1 cellular context compared by ENCODE assay signal in genomic region chr1:197995408-197996258, GRCh38.
A peak's percentile ranks its signal among the peaks of the same experiment; 100 is the strongest.
TF ChIP-seq lines count a peak whose summit lies in the region.

No MANE protein-coding gene starts in this region.

TF ChIP-seq in K562, 482 proteins besides CTCF, POLR2A, EP300 and RAD21 (continued from another document):
- TF ChIP-seq BRCA1 (IDR thresholded peaks at IDR 0.05): no peak
- TF ChIP-seq BRCA1 (CRISPR knock-in tag; IDR thresholded peaks at IDR 0.05): no peak
- TF ChIP-seq FOS (IDR thresholded peaks at IDR 0.05; ENCODE audit: extremely low read depth, insufficient read length): no peak
- TF ChIP-seq ZNF431 (CRISPR knock-in tag; IDR thresholded peaks at IDR 0.05): no peak
- TF ChIP-seq, protein P1, sequence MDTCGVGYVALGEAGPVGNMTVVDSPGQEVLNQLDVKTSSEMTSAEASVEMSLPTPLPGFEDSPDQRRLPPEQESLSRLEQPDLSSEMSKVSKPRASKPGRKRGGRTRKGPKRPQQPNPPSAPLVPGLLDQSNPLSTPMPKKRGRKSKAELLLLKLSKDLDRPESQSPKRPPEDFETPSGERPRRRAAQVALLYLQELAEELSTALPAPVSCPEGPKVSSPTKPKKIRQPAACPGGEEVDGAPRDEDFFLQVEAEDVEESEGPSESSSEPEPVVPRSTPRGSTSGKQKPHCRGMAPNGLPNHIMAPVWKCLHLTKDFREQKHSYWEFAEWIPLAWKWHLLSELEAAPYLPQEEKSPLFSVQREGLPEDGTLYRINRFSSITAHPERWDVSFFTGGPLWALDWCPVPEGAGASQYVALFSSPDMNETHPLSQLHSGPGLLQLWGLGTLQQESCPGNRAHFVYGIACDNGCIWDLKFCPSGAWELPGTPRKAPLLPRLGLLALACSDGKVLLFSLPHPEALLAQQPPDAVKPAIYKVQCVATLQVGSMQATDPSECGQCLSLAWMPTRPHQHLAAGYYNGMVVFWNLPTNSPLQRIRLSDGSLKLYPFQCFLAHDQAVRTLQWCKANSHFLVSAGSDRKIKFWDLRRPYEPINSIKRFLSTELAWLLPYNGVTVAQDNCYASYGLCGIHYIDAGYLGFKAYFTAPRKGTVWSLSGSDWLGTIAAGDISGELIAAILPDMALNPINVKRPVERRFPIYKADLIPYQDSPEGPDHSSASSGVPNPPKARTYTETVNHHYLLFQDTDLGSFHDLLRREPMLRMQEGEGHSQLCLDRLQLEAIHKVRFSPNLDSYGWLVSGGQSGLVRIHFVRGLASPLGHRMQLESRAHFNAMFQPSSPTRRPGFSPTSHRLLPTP (IDR thresholded peaks at IDR 0.05; ENCODE audit: borderline replicate concordance, extremely low read depth, insufficient read length): no peak
- TF ChIP-seq CC2D1A (IDR thresholded peaks at IDR 0.05): peak; percentile 39; the same call in 1 of the 2 replicates
- TF ChIP-seq, protein P2, sequence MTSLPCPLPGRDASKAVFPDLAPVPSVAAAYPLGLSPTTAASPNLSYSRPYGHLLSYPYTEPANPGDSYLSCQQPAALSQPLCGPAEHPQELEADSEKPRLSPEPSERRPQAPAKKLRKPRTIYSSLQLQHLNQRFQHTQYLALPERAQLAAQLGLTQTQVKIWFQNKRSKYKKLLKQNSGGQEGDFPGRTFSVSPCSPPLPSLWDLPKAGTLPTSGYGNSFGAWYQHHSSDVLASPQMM (CRISPR knock-in tag; IDR thresholded peaks at IDR 0.05): no peak
- no peak for TF ChIP-seq PTRF (tag; IDR thresholded peaks at IDR 0.05)
- TF ChIP-seq MTA1 (IDR thresholded peaks at IDR 0.05; ENCODE audit: borderline replicate concordance): no peak
- no peak for TF ChIP-seq MCM3 (IDR thresholded peaks at IDR 0.05)
- no peak for TF ChIP-seq E2F5 (CRISPR knock-in tag; IDR thresholded peaks at IDR 0.05)
- peak; percentile 30 for TF ChIP-seq MXD1 (CRISPR knock-in tag; IDR thresholded peaks at IDR 0.05; ENCODE audit: borderline replicate concordance, poor library complexity, severe bottlenecking)
- no peak for TF ChIP-seq ZNF444 (CRISPR knock-in tag; IDR thresholded peaks at IDR 0.05)
- no peak for TF ChIP-seq NCOR1 (IDR thresholded peaks at IDR 0.05)
- no peak for TF ChIP-seq NCOA6 (IDR thresholded peaks at IDR 0.05)
- no peak for TF ChIP-seq ZC3H4 (CRISPR knock-in tag; IDR thresholded peaks at IDR 0.05; ENCODE audit: borderline replicate concordance)
- no peak for TF ChIP-seq ZNF57 (CRISPR knock-in tag; IDR thresholded peaks at IDR 0.05)
- peak; percentile 93 for TF ChIP-seq EP400 (IDR thresholded peaks at IDR 0.05)
- TF ChIP-seq DDX20 (tag; IDR thresholded peaks at IDR 0.05; ENCODE audit: low read depth): no peak
- TF ChIP-seq ZKSCAN3 (CRISPR knock-in tag; IDR thresholded peaks at IDR 0.05): no peak
- TF ChIP-seq, protein P3, sequence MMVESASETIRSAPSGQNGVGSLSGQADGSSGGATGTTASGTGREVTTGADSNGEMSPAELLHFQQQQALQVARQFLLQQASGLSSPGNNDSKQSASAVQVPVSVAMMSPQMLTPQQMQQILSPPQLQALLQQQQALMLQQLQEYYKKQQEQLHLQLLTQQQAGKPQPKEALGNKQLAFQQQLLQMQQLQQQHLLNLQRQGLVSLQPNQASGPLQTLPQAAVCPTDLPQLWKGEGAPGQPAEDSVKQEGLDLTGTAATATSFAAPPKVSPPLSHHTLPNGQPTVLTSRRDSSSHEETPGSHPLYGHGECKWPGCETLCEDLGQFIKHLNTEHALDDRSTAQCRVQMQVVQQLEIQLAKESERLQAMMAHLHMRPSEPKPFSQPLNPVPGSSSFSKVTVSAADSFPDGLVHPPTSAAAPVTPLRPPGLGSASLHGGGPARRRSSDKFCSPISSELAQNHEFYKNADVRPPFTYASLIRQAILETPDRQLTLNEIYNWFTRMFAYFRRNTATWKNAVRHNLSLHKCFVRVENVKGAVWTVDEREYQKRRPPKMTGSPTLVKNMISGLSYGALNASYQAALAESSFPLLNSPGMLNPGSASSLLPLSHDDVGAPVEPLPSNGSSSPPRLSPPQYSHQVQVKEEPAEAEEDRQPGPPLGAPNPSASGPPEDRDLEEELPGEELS (CRISPR knock-in tag; IDR thresholded peaks at IDR 0.05; ENCODE audit: borderline replicate concordance): no peak
- TF ChIP-seq GMEB1 (CRISPR knock-in tag; IDR thresholded peaks at IDR 0.05): no peak
- TF ChIP-seq, protein P4, sequence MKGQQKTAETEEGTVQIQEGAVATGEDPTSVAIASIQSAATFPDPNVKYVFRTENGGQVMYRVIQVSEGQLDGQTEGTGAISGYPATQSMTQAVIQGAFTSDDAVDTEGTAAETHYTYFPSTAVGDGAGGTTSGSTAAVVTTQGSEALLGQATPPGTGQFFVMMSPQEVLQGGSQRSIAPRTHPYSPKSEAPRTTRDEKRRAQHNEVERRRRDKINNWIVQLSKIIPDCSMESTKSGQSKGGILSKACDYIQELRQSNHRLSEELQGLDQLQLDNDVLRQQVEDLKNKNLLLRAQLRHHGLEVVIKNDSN (CRISPR knock-in tag; IDR thresholded peaks at IDR 0.05): no peak
- TF ChIP-seq ZNF175 (CRISPR knock-in tag; IDR thresholded peaks at IDR 0.05; ENCODE audit: low read depth): no peak
- no peak for TF ChIP-seq CGGBP1 (CRISPR knock-in tag; IDR thresholded peaks at IDR 0.05)
- TF ChIP-seq CHD2 (IDR thresholded peaks at IDR 0.05; ENCODE audit: low read depth, low read length): peak; percentile 94
- TF ChIP-seq ID3 (CRISPR knock-in tag; IDR thresholded peaks at IDR 0.05): no peak
- TF ChIP-seq ID3 (tag; IDR thresholded peaks at IDR 0.05): no peak
- TF ChIP-seq PRPF4 (IDR thresholded peaks at IDR 0.05; ENCODE audit: insufficient read depth, low read depth, low read length, poor library complexity, severe bottlenecking): no peak
- no peak for TF ChIP-seq MLLT1 (IDR thresholded peaks at IDR 0.05)
- TF ChIP-seq XRCC3 (IDR thresholded peaks at IDR 0.05): no peak
- peak; percentile 56 for TF ChIP-seq KDM5B (IDR thresholded peaks at IDR 0.05; ENCODE audit: insufficient replicate concordance, low read depth, low read length)
- TF ChIP-seq ZNF740 (CRISPR knock-in tag; IDR thresholded peaks at IDR 0.05): no peak
- no peak for TF ChIP-seq ZNF740 (tag; IDR thresholded peaks at IDR 0.05)
- TF ChIP-seq, protein P5, sequence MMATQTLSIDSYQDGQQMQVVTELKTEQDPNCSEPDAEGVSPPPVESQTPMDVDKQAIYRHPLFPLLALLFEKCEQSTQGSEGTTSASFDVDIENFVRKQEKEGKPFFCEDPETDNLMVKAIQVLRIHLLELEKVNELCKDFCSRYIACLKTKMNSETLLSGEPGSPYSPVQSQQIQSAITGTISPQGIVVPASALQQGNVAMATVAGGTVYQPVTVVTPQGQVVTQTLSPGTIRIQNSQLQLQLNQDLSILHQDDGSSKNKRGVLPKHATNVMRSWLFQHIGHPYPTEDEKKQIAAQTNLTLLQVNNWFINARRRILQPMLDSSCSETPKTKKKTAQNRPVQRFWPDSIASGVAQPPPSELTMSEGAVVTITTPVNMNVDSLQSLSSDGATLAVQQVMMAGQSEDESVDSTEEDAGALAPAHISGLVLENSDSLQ (IDR thresholded peaks at IDR 0.05): no peak
- peak; percentile 63; the same call in 1 of the 2 replicates for TF ChIP-seq ELF1 (tag; IDR thresholded peaks at IDR 0.05)
- TF ChIP-seq TRIM28 (IDR thresholded peaks at IDR 0.05): 0 out of 2 replicates have a peak, but pooled peaks have one; percentile 14
- TF ChIP-seq ZNF785 (CRISPR knock-in tag; IDR thresholded peaks at IDR 0.05): no peak
- TF ChIP-seq ARID1B (IDR thresholded peaks at IDR 0.05): no peak
- peak; percentile 67; the same call in 1 of the 2 replicates for TF ChIP-seq SPI1 (IDR thresholded peaks at IDR 0.05; ENCODE audit: borderline replicate concordance, low read depth, low read length)
- TF ChIP-seq ZNF584 (CRISPR knock-in tag; IDR thresholded peaks at IDR 0.05; ENCODE audit: low read depth): 0 out of 2 replicates have a peak, but pooled peaks have one; percentile 43
- TF ChIP-seq ZNF324 (CRISPR knock-in tag; IDR thresholded peaks at IDR 0.05): no peak
- TF ChIP-seq CBX2 (IDR thresholded peaks at IDR 0.05; ENCODE audit: insufficient read depth, low read length, poor library complexity, severe bottlenecking): no peak
- TF ChIP-seq U2AF1 (optimal IDR thresholded peaks at IDR 0.05; ENCODE audit: low read depth, low read length): no peak
- TF ChIP-seq ESRRB (CRISPR knock-in tag; IDR thresholded peaks at IDR 0.05; ENCODE audit: borderline replicate concordance): no peak
- no peak for TF ChIP-seq FOXJ2 (tag; IDR thresholded peaks at IDR 0.05)
- TF ChIP-seq STAG1 (CRISPR knock-in tag; IDR thresholded peaks at IDR 0.05; ENCODE audit: borderline replicate concordance): no peak
- TF ChIP-seq ZNF408 (CRISPR knock-in tag; IDR thresholded peaks at IDR 0.05; ENCODE audit: low read depth): no peak
- TF ChIP-seq DIDO1 (tag; IDR thresholded peaks at IDR 0.05; ENCODE audit: low read depth): 0 out of 2 replicates have a peak, but pooled peaks have one; percentile 8
- TF ChIP-seq PHF8 (IDR thresholded peaks at IDR 0.05; ENCODE audit: borderline replicate concordance, low read length): peak; percentile 43; the same call in 1 of the 2 replicates
- TF ChIP-seq TAF1 (IDR thresholded peaks at IDR 0.05; ENCODE audit: control insufficient read depth, extremely low read depth, insufficient read depth, low read length, severe bottlenecking): peak; percentile 71
